1 cellular context compared by ENCODE assay signal in genomic region chr1:218025454-218025853, GRCh38.
TF ChIP-seq lines count a peak whose summit lies in the region.

No MANE protein-coding gene starts in this region.

TF ChIP-seq in SK-N-SH treated with all-trans-retinoic acid at 6 μM for 48 hours, 23 proteins besides CTCF, POLR2A, EP300 and RAD21 (continued from another document):
- TF ChIP-seq POU6F1 (CRISPR knock-in tag; IDR thresholded peaks at IDR 0.05; ENCODE audit: borderline replicate concordance, low read depth) (no peak), SNAI2 (CRISPR knock-in tag; IDR thresholded peaks at IDR 0.05) (no peak), BACH2 (CRISPR knock-in tag; IDR thresholded peaks at IDR 0.05; ENCODE audit: borderline replicate concordance) (no peak), GLIS3 (CRISPR knock-in tag; IDR thresholded peaks at IDR 0.05) (no peak)
